Comparison of ENCODE assay signal across 15 cellular contexts in genomic region chr19:16202320-16203255, GRCh38. TPM values are rescaled to one million over a fixed set of nuclear protein-coding genes. Genes with fewer than 3 reads are reported as not detected.
DNase-seq lines count a peak whose midpoint lies in the region; ATAC-seq, FAIRE-seq and TF ChIP-seq lines count a peak whose summit lies in the region.
"Had no signal": no experiment of that assay in that cellular context is flagged by ENCODE, and none has a peak within 500 bp of the region (broad histone marks: within the 10 kb centered on the region; RNA-seq: fewer than 3 reads in every experiment).

No MANE protein-coding gene starts in this region.

- peaks cover 30% of the 10 kb centered on the region for H3K36me3 ChIP-seq in BJ (ENCODE audit: control insufficient read depth, insufficient read depth, low read length)

- peak overlapping the region; percentile 18 for H3K4me3 Mint-ChIP-seq in activated naive CD8-positive, alpha-beta T cell treated with anti-CD3 and anti-CD28 coated beads, Interleukin-2, amount 50 U/mL, for 24 hours
- H3K4me3 Mint-ChIP-seq: natural killer cell had no signal

- CTCF ChIA-PET in BJ (lab: Yijun Ruan, JAX): no interaction called here

- no peak for TF ChIP-seq CTCF in BJ (IDR thresholded peaks at IDR 0.05; ENCODE audit: insufficient read depth, low read depth, low read length)

- H3K4me3 ChIP-seq in BJ (ENCODE audit: low read depth, low read length): no peak overlapping the region
- H3K4me3 ChIP-seq: heart left ventricle had no signal

- FAIRE-seq in GM12892 (lab: Jason Lieb, UNC): peak; percentile 24
- no peak for FAIRE-seq in H54 (lab: Jason Lieb, UNC)

- peak overlapping the region; percentile 76 for H3K27ac Mint-ChIP-seq in activated naive CD8-positive, alpha-beta T cell treated with anti-CD3 and anti-CD28 coated beads, Interleukin-2, amount 50 U/mL, for 24 hours

- H3K36me3 Mint-ChIP-seq in activated naive CD8-positive, alpha-beta T cell treated with anti-CD3 and anti-CD28 coated beads, Interleukin-2, amount 50 U/mL, for 24 hours (ENCODE audit: low read depth): peaks cover 27% of the 10 kb centered on the region
- H3K36me3 Mint-ChIP-seq: natural killer cell had no signal

- H3K27me3 ChIP-seq in BJ (ENCODE audit: control insufficient read depth, insufficient read depth, low read length): no peaks in the 10 kb centered on the region
- H3K27me3 ChIP-seq: heart left ventricle had no signal

- DNase-seq in BJ (ENCODE audit: low read depth) (peak; percentile 16), GM12892 (ENCODE audit: insufficient read length) (peak; percentile 13), mesenteric fat pad (ENCODE audit: low spot score) (peak; percentile 73), H54 (ENCODE audit: insufficient read length, low spot score) (no peak), occipital lobe (lab: John Stamatoyannopoulos, UW) (no peak)
- DNase-seq in activated naive CD8-positive, alpha-beta T cell treated with anti-CD3 and anti-CD28 coated beads, Interleukin-2, amount 50 U/mL, for 24 hours: no peak
- no peak for DNase-seq in effector CD8-positive, alpha-beta T cell (lab: John Stamatoyannopoulos, UW)
- DNase-seq: activated effector memory CD4-positive, alpha-beta T cell treated with Interleukin-2 at 50 U/mL for 16 hours; left cardiac atrium; natural killer cell; NCI-H1092 treated with DMSO at 0.1 percent for 48 hours; PC-3; SW 1271 had no signal

- POLR2A ChIA-PET in BJ (lab: Charles Lee): no interaction called here

- H3K27me3 Mint-ChIP-seq in activated naive CD8-positive, alpha-beta T cell treated with anti-CD3 and anti-CD28 coated beads, Interleukin-2, amount 50 U/mL, for 24 hours: no peaks in the 10 kb centered on the region

- H3K4me1 Mint-ChIP-seq in activated naive CD8-positive, alpha-beta T cell treated with anti-CD3 and anti-CD28 coated beads, Interleukin-2, amount 50 U/mL, for 24 hours: peaks cover 65% of the 10 kb centered on the region

- TF ChIP-seq POLR2A in GM12892 (IDR thresholded peaks at IDR 0.05; ENCODE audit: low read depth, low read length): no peak
- TF ChIP-seq POLR2A in H54 (IDR thresholded peaks at IDR 0.05; ENCODE audit: low read depth, low read length): no peak

- ATAC-seq in activated naive CD8-positive, alpha-beta T cell treated with anti-CD3 and anti-CD28 coated beads, Interleukin-2, amount 50 U/mL, for 24 hours: no peak
- no peak for ATAC-seq in GM19328 (IDR thresholded peaks at IDR 0.05; ENCODE audit: unreplicated experiment)
- ATAC-seq: heart left ventricle, left cardiac atrium, natural killer cell, PC-3 had no signal

- no peaks in the 10 kb centered on the region for H3K9me3 Mint-ChIP-seq in activated naive CD8-positive, alpha-beta T cell treated with anti-CD3 and anti-CD28 coated beads, Interleukin-2, amount 50 U/mL, for 24 hours
- H3K9me3 Mint-ChIP-seq: natural killer cell had no signal

RNA-seq across cellular contexts. Expression of gene AP1M1, which starts 4.9 kb away (rescaled TPM):
- 50.9 and 72.1 TPM in 2 replicates for polyA plus RNA-seq in BJ (2011; rRNA removed)
- polyA minus RNA-seq in BJ (2011; rRNA and poly(A)+ RNA removed): 64.1 and 75.0 TPM in 2 replicates
- polyA plus RNA-seq in GM12892 (2012; ENCODE audit: missing spikeins): 47.2 TPM
- total RNA-seq in mesenteric fat pad: 110 TPM
- total RNA-seq in occipital lobe: 42.9 TPM

RNA-seq across cellular contexts. Expression of gene FAM32A, which starts 17.4 kb away (rescaled TPM):
- polyA plus RNA-seq in BJ (2011; rRNA removed): 140 and 156 TPM in 2 replicates
- polyA minus RNA-seq in BJ (2011; rRNA and poly(A)+ RNA removed): 25.6 and 39.8 TPM in 2 replicates
- 40.8 TPM for polyA plus RNA-seq in GM12892 (2012; ENCODE audit: missing spikeins)
- 59.4 TPM for total RNA-seq in mesenteric fat pad
- 89.1 TPM for total RNA-seq in occipital lobe

RNA-seq across cellular contexts. Expression of gene CIB3, which starts 29.3 kb away (rescaled TPM):
- not detected in 2 replicates for polyA plus RNA-seq in BJ (2011; rRNA removed)
- polyA minus RNA-seq in BJ (2011; rRNA and poly(A)+ RNA removed): not detected in 2 replicates
- not detected for polyA plus RNA-seq in GM12892 (2012; ENCODE audit: missing spikeins)
- total RNA-seq in mesenteric fat pad (not detected), occipital lobe (not detected)
- total RNA-seq: heart left ventricle, left cardiac atrium, natural killer cell had no signal
- polyA plus RNA-seq: heart left ventricle had no signal

RNA-seq across cellular contexts. Expression of gene HSH2D, which starts 59.1 kb away (rescaled TPM):
- polyA plus RNA-seq in BJ (2011; rRNA removed): not detected in 2 replicates
- not detected in 2 replicates for polyA minus RNA-seq in BJ (2011; rRNA and poly(A)+ RNA removed)
- 89.1 TPM for polyA plus RNA-seq in GM12892 (2012; ENCODE audit: missing spikeins)
- total RNA-seq in mesenteric fat pad (1.2 TPM), occipital lobe (not detected)

Comparison
In these comparisons a context has a peak if more than half of its experiments do, and no peak if none do; other contexts are left out.
1. DNase-seq: peak in BJ (single experiment), GM12892 (single experiment) and mesenteric fat pad (single experiment); none in activated naive CD8-positive, alpha-beta T cell treated with anti-CD3 and anti-CD28 coated beads, Interleukin-2, amount 50 U/mL, for 24 hours (single experiment), H54 (single experiment), effector CD8-positive, alpha-beta T cell (single experiment) and occipital lobe (single experiment).